1 cellular context compared by ENCODE assay signal in genomic region chr1:52368383-52369172, GRCh38.
A peak's percentile ranks its signal among the peaks of the same experiment; 100 is the strongest.
TF ChIP-seq lines count a peak whose summit lies in the region.

No MANE protein-coding gene starts in this region.

TF ChIP-seq in HepG2, 621 proteins besides CTCF, POLR2A, EP300 and RAD21 (continued from another document and continues in another):
- TF ChIP-seq PATZ1 (CRISPR knock-in tag; IDR thresholded peaks at IDR 0.05) (peak; percentile 70; the same call in 1 of the 2 replicates), GMEB1 (CRISPR knock-in tag; IDR thresholded peaks at IDR 0.05; ENCODE audit: borderline replicate concordance) (peak; percentile 44; the same call in 1 of the 2 replicates), RORA (CRISPR knock-in tag; IDR thresholded peaks at IDR 0.05) (no peak), ZNF792 (CRISPR knock-in tag; IDR thresholded peaks at IDR 0.05) (no peak), SP140L (CRISPR knock-in tag; IDR thresholded peaks at IDR 0.05; ENCODE audit: borderline replicate concordance) (no peak), NAIF1 (CRISPR knock-in tag; IDR thresholded peaks at IDR 0.05; ENCODE audit: borderline replicate concordance) (peak; percentile 18; the same call in 1 of the 2 replicates), HOXD1 (CRISPR knock-in tag; IDR thresholded peaks at IDR 0.05) (no peak), ZNF564 (CRISPR knock-in tag; IDR thresholded peaks at IDR 0.05) (no peak), ZBTB7B (CRISPR knock-in tag; IDR thresholded peaks at IDR 0.05) (peak; percentile 66; the same call in 1 of the 2 replicates), ZNF326 (CRISPR knock-in tag; IDR thresholded peaks at IDR 0.05; ENCODE audit: borderline replicate concordance) (no peak), ATF5 (CRISPR knock-in tag; IDR thresholded peaks at IDR 0.05; ENCODE audit: low read depth) (no peak), KAT7 (CRISPR knock-in tag; IDR thresholded peaks at IDR 0.05; ENCODE audit: borderline replicate concordance) (0 out of 2 replicates have a peak, but pooled peaks have one; percentile 23), CSRNP1 (CRISPR knock-in tag; IDR thresholded peaks at IDR 0.05) (no peak), ZNF891 (CRISPR knock-in tag; IDR thresholded peaks at IDR 0.05) (peak; percentile 18; the same call in 1 of the 2 replicates), CREB1 (IDR thresholded peaks at IDR 0.05) (no peak), CREB1 (CRISPR knock-in tag; IDR thresholded peaks at IDR 0.05) (no peak), PLRG1 (conservative IDR thresholded peaks at IDR 0.05) (no peak), DMAP1 (CRISPR knock-in tag; IDR thresholded peaks at IDR 0.05) (peak; percentile 33; the same call in 1 of the 2 replicates), ZNF556 (CRISPR knock-in tag; IDR thresholded peaks at IDR 0.05; ENCODE audit: borderline replicate concordance) (no peak), DZIP1 (CRISPR knock-in tag; IDR thresholded peaks at IDR 0.05) (no peak; the same call in 1 of the 2 replicates), FOSL1 (CRISPR knock-in tag; IDR thresholded peaks at IDR 0.05; ENCODE audit: borderline replicate concordance) (no peak), KAT8 (CRISPR knock-in tag; IDR thresholded peaks at IDR 0.05) (no peak; the same call in 1 of the 2 replicates), XRCC5 (optimal IDR thresholded peaks at IDR 0.05; ENCODE audit: low read length) (peak; percentile 62), ZNF496 (CRISPR knock-in tag; IDR thresholded peaks at IDR 0.05; ENCODE audit: insufficient replicate concordance) (no peak), TFAP4 (IDR thresholded peaks at IDR 0.05; ENCODE audit: borderline replicate concordance, low read depth) (peak; percentile 49; the same call in 1 of the 2 replicates), BORCS8-MEF2B (CRISPR knock-in tag; IDR thresholded peaks at IDR 0.05) (0 out of 2 replicates have a peak, but pooled peaks have one; percentile 17), SUZ12 (IDR thresholded peaks at IDR 0.05; ENCODE audit: low read depth, low read length) (no peak), RFXAP (CRISPR knock-in tag; IDR thresholded peaks at IDR 0.05; ENCODE audit: borderline replicate concordance) (no peak), YEATS4 (CRISPR knock-in tag; IDR thresholded peaks at IDR 0.05; ENCODE audit: borderline replicate concordance) (no peak), ZNF816 (CRISPR knock-in tag; IDR thresholded peaks at IDR 0.05; ENCODE audit: borderline replicate concordance) (no peak), ZNF260 (CRISPR knock-in tag; IDR thresholded peaks at IDR 0.05; ENCODE audit: borderline replicate concordance, low read depth) (no peak), HIVEP1 (CRISPR knock-in tag; IDR thresholded peaks at IDR 0.05) (no peak), MIER2 (CRISPR knock-in tag; IDR thresholded peaks at IDR 0.05) (no peak), HDAC1 (CRISPR knock-in tag; IDR thresholded peaks at IDR 0.05) (peak; percentile 50; the same call in 1 of the 2 replicates), FOSL2 (CRISPR knock-in tag; IDR thresholded peaks at IDR 0.05) (no peak), ONECUT2 (CRISPR knock-in tag; IDR thresholded peaks at IDR 0.05) (no peak), ZNF251 (CRISPR knock-in tag; IDR thresholded peaks at IDR 0.05) (no peak), ZBTB38 (CRISPR knock-in tag; IDR thresholded peaks at IDR 0.05) (peak; percentile 55; the same call in 1 of the 2 replicates), HNRNPUL1 (IDR thresholded peaks at IDR 0.05; ENCODE audit: low read depth, low read length) (no peak), ISL2 (CRISPR knock-in tag; IDR thresholded peaks at IDR 0.05) (no peak), ZNF333 (CRISPR knock-in tag; IDR thresholded peaks at IDR 0.05; ENCODE audit: borderline replicate concordance) (0 out of 2 replicates have a peak, but pooled peaks have one; percentile 49), ZFP36 (IDR thresholded peaks at IDR 0.05; ENCODE audit: borderline replicate concordance, low read depth, low read length, partially characterized antibody) (no peak), ZSCAN30 (CRISPR knock-in tag; IDR thresholded peaks at IDR 0.05) (no peak), ZNF430 (CRISPR knock-in tag; IDR thresholded peaks at IDR 0.05) (no peak), MTF1 (CRISPR knock-in tag; IDR thresholded peaks at IDR 0.05) (no peak)
- TF ChIP-seq, protein P1, sequence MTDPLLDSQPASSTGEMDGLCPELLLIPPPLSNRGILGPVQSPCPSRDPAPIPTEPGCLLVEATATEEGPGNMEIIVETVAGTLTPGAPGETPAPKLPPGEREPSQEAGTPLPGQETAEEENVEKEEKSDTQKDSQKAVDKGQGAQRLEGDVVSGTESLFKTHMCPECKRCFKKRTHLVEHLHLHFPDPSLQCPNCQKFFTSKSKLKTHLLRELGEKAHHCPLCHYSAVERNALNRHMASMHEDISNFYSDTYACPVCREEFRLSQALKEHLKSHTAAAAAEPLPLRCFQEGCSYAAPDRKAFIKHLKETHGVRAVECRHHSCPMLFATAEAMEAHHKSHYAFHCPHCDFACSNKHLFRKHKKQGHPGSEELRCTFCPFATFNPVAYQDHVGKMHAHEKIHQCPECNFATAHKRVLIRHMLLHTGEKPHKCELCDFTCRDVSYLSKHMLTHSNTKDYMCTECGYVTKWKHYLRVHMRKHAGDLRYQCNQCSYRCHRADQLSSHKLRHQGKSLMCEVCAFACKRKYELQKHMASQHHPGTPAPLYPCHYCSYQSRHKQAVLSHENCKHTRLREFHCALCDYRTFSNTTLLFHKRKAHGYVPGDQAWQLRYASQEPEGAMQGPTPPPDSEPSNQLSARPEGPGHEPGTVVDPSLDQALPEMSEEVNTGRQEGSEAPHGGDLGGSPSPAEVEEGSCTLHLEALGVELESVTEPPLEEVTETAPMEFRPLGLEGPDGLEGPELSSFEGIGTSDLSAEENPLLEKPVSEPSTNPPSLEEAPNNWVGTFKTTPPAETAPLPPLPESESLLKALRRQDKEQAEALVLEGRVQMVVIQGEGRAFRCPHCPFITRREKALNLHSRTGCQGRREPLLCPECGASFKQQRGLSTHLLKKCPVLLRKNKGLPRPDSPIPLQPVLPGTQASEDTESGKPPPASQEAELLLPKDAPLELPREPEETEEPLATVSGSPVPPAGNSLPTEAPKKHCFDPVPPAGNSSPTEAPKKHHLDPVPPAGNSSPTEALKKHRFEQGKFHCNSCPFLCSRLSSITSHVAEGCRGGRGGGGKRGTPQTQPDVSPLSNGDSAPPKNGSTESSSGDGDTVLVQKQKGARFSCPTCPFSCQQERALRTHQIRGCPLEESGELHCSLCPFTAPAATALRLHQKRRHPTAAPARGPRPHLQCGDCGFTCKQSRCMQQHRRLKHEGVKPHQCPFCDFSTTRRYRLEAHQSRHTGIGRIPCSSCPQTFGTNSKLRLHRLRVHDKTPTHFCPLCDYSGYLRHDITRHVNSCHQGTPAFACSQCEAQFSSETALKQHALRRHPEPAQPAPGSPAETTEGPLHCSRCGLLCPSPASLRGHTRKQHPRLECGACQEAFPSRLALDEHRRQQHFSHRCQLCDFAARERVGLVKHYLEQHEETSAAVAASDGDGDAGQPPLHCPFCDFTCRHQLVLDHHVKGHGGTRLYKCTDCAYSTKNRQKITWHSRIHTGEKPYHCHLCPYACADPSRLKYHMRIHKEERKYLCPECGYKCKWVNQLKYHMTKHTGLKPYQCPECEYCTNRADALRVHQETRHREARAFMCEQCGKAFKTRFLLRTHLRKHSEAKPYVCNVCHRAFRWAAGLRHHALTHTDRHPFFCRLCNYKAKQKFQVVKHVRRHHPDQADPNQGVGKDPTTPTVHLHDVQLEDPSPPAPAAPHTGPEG (CRISPR knock-in tag; IDR thresholded peaks at IDR 0.05), result peak; percentile 96
- TF ChIP-seq, protein P2, sequence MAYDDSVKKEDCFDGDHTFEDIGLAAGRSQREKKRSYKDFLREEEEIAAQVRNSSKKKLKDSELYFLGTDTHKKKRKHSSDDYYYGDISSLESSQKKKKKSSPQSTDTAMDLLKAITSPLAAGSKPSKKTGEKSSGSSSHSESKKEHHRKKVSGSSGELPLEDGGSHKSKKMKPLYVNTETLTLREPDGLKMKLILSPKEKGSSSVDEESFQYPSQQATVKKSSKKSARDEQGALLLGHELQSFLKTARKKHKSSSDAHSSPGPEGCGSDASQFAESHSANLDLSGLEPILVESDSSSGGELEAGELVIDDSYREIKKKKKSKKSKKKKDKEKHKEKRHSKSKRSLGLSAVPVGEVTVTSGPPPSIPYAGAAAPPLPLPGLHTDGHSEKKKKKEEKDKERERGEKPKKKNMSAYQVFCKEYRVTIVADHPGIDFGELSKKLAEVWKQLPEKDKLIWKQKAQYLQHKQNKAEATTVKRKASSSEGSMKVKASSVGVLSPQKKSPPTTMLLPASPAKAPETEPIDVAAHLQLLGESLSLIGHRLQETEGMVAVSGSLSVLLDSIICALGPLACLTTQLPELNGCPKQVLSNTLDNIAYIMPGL (CRISPR knock-in tag; IDR thresholded peaks at IDR 0.05; ENCODE audit: borderline replicate concordance in 1 of 2, low read depth in 1 of 2), result peak; percentile 48 to 67; a peak in 3 of 4 replicates
- TF ChIP-seq, protein P3, sequence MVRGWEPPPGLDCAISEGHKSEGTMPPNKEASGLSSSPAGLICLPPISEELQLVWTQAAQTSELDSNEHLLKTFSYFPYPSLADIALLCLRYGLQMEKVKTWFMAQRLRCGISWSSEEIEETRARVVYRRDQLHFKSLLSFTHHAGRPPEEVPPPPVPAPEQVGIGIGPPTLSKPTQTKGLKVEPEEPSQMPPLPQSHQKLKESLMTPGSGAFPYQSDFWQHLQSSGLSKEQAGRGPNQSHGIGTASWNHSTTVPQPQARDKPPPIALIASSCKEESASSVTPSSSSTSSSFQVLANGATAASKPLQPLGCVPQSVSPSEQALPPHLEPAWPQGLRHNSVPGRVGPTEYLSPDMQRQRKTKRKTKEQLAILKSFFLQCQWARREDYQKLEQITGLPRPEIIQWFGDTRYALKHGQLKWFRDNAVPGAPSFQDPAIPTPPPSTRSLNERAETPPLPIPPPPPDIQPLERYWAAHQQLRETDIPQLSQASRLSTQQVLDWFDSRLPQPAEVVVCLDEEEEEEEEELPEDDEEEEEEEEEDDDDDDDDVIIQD (CRISPR knock-in tag; IDR thresholded peaks at IDR 0.05; ENCODE audit: low read depth), result no peak
